ENCODE assay signal across 20 cellular contexts in genomic region chr4:71765349-71765748, GRCh38. TPM values are rescaled to one million over a fixed set of nuclear protein-coding genes. Genes with fewer than 3 reads are reported as not detected.
DNase-seq lines count a peak whose midpoint lies in the region; ATAC-seq and TF ChIP-seq lines count a peak whose summit lies in the region.
"Had no signal": no experiment of that assay in that cellular context is flagged by ENCODE, and none has a peak within 500 bp of the region (broad histone marks: within the 10 kb centered on the region; RNA-seq: fewer than 3 reads in every experiment).

No MANE protein-coding gene starts in this region.

- no peak for TF ChIP-seq CTCF in fibroblast of pulmonary artery (IDR thresholded peaks at IDR 0.05; ENCODE audit: low read length, missing control alignments)

- H3K36me3 ChIP-seq in ES-I3 (ENCODE audit: insufficient read depth, low read length), result no peaks in the 10 kb centered on the region
- H3K36me3 ChIP-seq in SK-N-MC (ENCODE audit: insufficient read depth, low read length), result no peaks in the 10 kb centered on the region
- H3K36me3 ChIP-seq: Peyer's patch had no signal

- H3K9me3 ChIP-seq in ES-I3 (ENCODE audit: control insufficient read depth, insufficient read depth, low read length) (peaks cover 7% of the 10 kb centered on the region), SK-N-MC (ENCODE audit: low read depth, low read length) (no peaks in the 10 kb centered on the region)
- H3K9me3 ChIP-seq: Peyer's patch had no signal

- DNase-seq in SK-N-MC (ENCODE audit: low read depth, low spot score) (no peak), fibroblast of pulmonary artery (ENCODE audit: low read depth) (peak; percentile 1), renal cortical epithelial cell (ENCODE audit: low read depth) (peak; percentile 92), anterior cingulate cortex (lab: John Stamatoyannopoulos, UW) (no peak), iPS-NIHi11 (ENCODE audit: low spot score) (no peak)
- no peak for DNase-seq in stimulated activated naive CD8-positive, alpha-beta T cell treated with anti-CD3 and anti-CD28 coated beads, Interleukin-15, Interleukin-2, amounts not matched to agents 100 U/mL and 50 U/mL, for 24 hours
- DNase-seq: activated CD4-positive, alpha-beta T cell treated with anti-CD3 and anti-CD28 coated beads, Interleukin-2, amount 50 U/mL, for 4 hours; activated T-cell treated with anti-CD3 and anti-CD28 coated beads, Interleukin-2, amount 50 U/mL, for 1 hour; caudate nucleus; hypothalamus; NCI-H1417 treated with DMSO at 0.1 percent for 48 hours; Peyer's patch; stimulated activated CD4-positive, alpha-beta T cell treated with anti-CD3 and anti-CD28 coated beads, Interleukin-1b, Interleukin-23, amount 100 ng/mL, for 48 hours had no signal

- H3K27ac ChIP-seq in SK-N-MC, result peak overlapping the region; percentile 38; the same call in 1 of the 2 replicates
- H3K27ac ChIP-seq: Peyer's patch had no signal

- no peak for ATAC-seq in stimulated activated naive CD8-positive, alpha-beta T cell treated with anti-CD3 and anti-CD28 coated beads, Interleukin-15, Interleukin-2, amounts not matched to agents 100 U/mL and 50 U/mL, for 24 hours
- no peak for ATAC-seq in GM21360 (IDR thresholded peaks at IDR 0.05; ENCODE audit: unreplicated experiment)
- ATAC-seq: sciatic nerve had no signal

- peaks cover 14% of the 10 kb centered on the region; the same call in 1 of the 2 replicates for H3K4me1 ChIP-seq in ES-I3 (ENCODE audit: insufficient read depth, low read length)
- H3K4me1 ChIP-seq: Peyer's patch had no signal

- H3K9ac ChIP-seq in ES-I3 (ENCODE audit: low read depth, low read length) (peak overlapping the region; percentile 2; the same call in 1 of the 2 replicates), SK-N-MC (ENCODE audit: insufficient read length) (no peak overlapping the region)

- H3K4me3 ChIP-seq in SK-N-MC, result no peak overlapping the region
- no peak overlapping the region for H3K4me3 ChIP-seq in fibroblast of pulmonary artery (replicated peaks; ENCODE audit: low read depth, low read length)
- H3K4me3 ChIP-seq: Peyer's patch had no signal

RNA-seq across cellular contexts. Expression of gene GC, which starts 18.5 kb away (rescaled TPM):
- total RNA-seq in renal cortical epithelial cell, result not detected in 2 replicates
- total RNA-seq: B cell, lower leg skin, osteoblast, Peyer's patch, sciatic nerve, subcutaneous adipose tissue had no signal

Comparison
In these comparisons a context has a peak if more than half of its experiments do, and no peak if none do; other contexts are left out.
1. DNase-seq: peak in fibroblast of pulmonary artery (single experiment) and renal cortical epithelial cell (single experiment); none in SK-N-MC (single experiment), stimulated activated naive CD8-positive, alpha-beta T cell treated with anti-CD3 and anti-CD28 coated beads, Interleukin-15, Interleukin-2, amounts not matched to agents 100 U/mL and 50 U/mL, for 24 hours (single experiment), anterior cingulate cortex (0 of 58) and iPS-NIHi11 (single experiment).